ENCODE assay signal across 1 cellular context in genomic region chr4:158176108-158176507, GRCh38.
TF ChIP-seq lines count a peak whose summit lies in the region.

No MANE protein-coding gene starts in this region.

TF ChIP-seq in IMR-90, 13 proteins besides CTCF, POLR2A, EP300 and RAD21 (continued from another document):
- TF ChIP-seq USF2 (IDR thresholded peaks at IDR 0.05; ENCODE audit: low read depth, low read length): no peak
- no peak for TF ChIP-seq NFE2L2 (IDR thresholded peaks at IDR 0.05; ENCODE audit: low read depth, low read length)
- TF ChIP-seq FOS (IDR thresholded peaks at IDR 0.05; ENCODE audit: low read depth, low read length): no peak
- TF ChIP-seq MAZ (IDR thresholded peaks at IDR 0.05; ENCODE audit: borderline replicate concordance, low read depth, low read length): no peak
- TF ChIP-seq SMC3 (IDR thresholded peaks at IDR 0.05; ENCODE audit: low read depth, low read length): no peak
